1 cellular context compared by ENCODE assay signal in the genomic region with DNA sequence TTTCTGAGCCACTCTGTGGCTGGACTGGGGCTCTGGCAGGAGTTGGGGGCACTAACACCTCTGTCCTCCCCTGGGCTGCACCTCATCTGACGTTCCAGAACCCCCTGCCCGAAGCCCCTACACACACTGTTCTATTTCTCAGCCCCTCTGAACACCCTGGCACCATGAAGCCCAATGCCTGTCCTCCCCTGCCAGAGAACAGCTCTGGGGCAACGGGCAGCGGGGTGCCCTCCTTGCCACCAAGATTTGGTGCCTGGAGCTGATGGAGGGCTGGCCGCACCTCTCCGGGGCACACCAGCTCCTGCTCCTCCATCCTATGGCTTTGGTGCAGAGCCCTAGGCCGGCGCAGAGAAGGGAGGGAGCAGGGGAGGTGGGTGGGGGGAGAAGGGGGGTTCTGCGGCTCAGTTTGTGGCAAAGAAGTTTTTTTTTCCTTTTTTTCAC.
TF ChIP-seq lines count a peak whose summit lies in the region.

No MANE protein-coding gene starts in this region.

TF ChIP-seq in GM23338, 12 proteins besides CTCF, POLR2A, EP300 and RAD21:
- TF ChIP-seq, protein P1, sequence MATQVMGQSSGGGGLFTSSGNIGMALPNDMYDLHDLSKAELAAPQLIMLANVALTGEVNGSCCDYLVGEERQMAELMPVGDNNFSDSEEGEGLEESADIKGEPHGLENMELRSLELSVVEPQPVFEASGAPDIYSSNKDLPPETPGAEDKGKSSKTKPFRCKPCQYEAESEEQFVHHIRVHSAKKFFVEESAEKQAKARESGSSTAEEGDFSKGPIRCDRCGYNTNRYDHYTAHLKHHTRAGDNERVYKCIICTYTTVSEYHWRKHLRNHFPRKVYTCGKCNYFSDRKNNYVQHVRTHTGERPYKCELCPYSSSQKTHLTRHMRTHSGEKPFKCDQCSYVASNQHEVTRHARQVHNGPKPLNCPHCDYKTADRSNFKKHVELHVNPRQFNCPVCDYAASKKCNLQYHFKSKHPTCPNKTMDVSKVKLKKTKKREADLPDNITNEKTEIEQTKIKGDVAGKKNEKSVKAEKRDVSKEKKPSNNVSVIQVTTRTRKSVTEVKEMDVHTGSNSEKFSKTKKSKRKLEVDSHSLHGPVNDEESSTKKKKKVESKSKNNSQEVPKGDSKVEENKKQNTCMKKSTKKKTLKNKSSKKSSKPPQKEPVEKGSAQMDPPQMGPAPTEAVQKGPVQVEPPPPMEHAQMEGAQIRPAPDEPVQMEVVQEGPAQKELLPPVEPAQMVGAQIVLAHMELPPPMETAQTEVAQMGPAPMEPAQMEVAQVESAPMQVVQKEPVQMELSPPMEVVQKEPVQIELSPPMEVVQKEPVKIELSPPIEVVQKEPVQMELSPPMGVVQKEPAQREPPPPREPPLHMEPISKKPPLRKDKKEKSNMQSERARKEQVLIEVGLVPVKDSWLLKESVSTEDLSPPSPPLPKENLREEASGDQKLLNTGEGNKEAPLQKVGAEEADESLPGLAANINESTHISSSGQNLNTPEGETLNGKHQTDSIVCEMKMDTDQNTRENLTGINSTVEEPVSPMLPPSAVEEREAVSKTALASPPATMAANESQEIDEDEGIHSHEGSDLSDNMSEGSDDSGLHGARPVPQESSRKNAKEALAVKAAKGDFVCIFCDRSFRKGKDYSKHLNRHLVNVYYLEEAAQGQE (IDR thresholded peaks at IDR 0.05; ENCODE audit: unreplicated experiment) = no peak
- no peak for TF ChIP-seq POLR2AphosphoS5 (IDR thresholded peaks at IDR 0.05; ENCODE audit: low read depth)
- TF ChIP-seq NANOG (IDR thresholded peaks at IDR 0.05; ENCODE audit: borderline replicate concordance) = no peak
- TF ChIP-seq STAT1 (IDR thresholded peaks at IDR 0.05; ENCODE audit: unreplicated experiment) = no peak
- TF ChIP-seq CREB1 (CRISPR knock-in tag; IDR thresholded peaks at IDR 0.05; ENCODE audit: low read depth) = no peak
- TF ChIP-seq EZH2phosphoT487 (IDR thresholded peaks at IDR 0.05; ENCODE audit: unreplicated experiment) = no peak
- TF ChIP-seq, protein P2, sequence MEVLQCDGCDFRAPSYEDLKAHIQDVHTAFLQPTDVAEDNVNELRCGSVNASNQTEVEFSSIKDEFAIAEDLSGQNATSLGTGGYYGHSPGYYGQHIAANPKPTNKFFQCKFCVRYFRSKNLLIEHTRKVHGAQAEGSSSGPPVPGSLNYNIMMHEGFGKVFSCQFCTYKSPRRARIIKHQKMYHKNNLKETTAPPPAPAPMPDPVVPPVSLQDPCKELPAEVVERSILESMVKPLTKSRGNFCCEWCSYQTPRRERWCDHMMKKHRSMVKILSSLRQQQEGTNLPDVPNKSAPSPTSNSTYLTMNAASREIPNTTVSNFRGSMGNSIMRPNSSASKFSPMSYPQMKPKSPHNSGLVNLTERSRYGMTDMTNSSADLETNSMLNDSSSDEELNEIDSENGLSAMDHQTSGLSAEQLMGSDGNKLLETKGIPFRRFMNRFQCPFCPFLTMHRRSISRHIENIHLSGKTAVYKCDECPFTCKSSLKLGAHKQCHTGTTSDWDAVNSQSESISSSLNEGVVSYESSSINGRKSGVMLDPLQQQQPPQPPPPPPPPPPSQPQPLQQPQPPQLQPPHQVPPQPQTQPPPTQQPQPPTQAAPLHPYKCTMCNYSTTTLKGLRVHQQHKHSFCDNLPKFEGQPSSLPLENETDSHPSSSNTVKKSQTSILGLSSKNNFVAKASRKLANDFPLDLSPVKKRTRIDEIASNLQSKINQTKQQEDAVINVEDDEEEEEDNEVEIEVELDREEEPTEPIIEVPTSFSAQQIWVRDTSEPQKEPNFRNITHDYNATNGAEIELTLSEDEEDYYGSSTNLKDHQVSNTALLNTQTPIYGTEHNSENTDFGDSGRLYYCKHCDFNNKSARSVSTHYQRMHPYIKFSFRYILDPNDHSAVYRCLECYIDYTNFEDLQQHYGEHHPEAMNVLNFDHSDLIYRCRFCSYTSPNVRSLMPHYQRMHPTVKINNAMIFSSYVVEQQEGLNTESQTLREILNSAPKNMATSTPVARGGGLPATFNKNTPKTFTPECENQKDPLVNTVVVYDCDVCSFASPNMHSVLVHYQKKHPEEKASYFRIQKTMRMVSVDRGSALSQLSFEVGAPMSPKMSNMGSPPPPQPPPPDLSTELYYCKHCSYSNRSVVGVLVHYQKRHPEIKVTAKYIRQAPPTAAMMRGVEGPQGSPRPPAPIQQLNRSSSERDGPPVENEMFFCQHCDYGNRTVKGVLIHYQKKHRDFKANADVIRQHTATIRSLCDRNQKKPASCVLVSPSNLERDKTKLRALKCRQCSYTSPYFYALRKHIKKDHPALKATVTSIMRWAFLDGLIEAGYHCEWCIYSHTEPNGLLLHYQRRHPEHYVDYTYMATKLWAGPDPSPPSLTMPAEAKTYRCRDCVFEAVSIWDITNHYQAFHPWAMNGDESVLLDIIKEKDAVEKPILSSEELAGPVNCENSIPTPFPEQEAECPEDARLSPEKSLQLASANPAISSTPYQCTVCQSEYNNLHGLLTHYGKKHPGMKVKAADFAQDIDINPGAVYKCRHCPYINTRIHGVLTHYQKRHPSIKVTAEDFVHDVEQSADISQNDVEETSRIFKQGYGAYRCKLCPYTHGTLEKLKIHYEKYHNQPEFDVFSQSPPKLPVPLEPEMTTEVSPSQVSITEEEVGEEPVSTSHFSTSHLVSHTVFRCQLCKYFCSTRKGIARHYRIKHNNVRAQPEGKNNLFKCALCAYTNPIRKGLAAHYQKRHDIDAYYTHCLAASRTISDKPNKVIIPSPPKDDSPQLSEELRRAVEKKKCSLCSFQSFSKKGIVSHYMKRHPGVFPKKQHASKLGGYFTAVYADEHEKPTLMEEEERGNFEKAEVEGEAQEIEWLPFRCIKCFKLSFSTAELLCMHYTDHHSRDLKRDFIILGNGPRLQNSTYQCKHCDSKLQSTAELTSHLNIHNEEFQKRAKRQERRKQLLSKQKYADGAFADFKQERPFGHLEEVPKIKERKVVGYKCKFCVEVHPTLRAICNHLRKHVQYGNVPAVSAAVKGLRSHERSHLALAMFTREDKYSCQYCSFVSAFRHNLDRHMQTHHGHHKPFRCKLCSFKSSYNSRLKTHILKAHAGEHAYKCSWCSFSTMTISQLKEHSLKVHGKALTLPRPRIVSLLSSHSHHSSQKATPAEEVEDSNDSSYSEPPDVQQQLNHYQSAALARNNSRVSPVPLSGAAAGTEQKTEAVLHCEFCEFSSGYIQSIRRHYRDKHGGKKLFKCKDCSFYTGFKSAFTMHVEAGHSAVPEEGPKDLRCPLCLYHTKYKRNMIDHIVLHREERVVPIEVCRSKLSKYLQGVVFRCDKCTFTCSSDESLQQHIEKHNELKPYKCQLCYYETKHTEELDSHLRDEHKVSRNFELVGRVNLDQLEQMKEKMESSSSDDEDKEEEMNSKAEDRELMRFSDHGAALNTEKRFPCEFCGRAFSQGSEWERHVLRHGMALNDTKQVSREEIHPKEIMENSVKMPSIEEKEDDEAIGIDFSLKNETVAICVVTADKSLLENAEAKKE (CRISPR knock-in tag; IDR thresholded peaks at IDR 0.05) = no peak
- TF ChIP-seq ZNF331 (CRISPR knock-in tag; IDR thresholded peaks at IDR 0.05; ENCODE audit: low read depth) = no peak
- TF ChIP-seq ZNF114 (CRISPR knock-in tag; IDR thresholded peaks at IDR 0.05) = no peak
- TF ChIP-seq, protein P3, sequence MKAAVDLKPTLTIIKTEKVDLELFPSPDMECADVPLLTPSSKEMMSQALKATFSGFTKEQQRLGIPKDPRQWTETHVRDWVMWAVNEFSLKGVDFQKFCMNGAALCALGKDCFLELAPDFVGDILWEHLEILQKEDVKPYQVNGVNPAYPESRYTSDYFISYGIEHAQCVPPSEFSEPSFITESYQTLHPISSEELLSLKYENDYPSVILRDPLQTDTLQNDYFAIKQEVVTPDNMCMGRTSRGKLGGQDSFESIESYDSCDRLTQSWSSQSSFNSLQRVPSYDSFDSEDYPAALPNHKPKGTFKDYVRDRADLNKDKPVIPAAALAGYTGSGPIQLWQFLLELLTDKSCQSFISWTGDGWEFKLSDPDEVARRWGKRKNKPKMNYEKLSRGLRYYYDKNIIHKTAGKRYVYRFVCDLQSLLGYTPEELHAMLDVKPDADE (IDR thresholded peaks at IDR 0.05) = no peak
- TF ChIP-seq JUNB (IDR thresholded peaks at IDR 0.05; ENCODE audit: unreplicated experiment) = no peak
- no peak for TF ChIP-seq EZH2 (IDR thresholded peaks at IDR 0.05; ENCODE audit: low read depth, unreplicated experiment)
